Comparison of ENCODE assay signal across 17 cellular contexts in the genomic region with DNA sequence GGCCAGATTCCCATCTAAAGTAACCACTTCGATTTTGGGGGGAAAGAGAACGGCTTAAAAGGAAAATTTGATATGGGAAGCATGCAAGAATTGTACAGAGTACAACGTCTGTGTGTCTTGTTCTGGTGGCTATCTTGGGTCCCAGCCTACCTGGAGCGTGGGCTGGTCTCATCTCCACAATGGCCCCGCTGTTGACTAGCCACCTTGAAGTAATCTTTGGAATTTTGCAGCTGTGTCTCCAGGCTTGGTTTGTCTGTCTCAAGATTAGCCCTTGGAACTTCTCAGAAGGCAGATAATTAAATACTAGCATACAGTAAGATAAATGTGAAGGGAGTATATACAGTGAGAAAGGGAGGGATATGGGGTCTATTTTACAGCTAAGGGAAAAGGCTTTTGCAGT. TPM values are rescaled to one million over a fixed set of nuclear protein-coding genes. Genes with fewer than 3 reads are reported as not detected.
DNase-seq lines count a peak whose midpoint lies in the region; ATAC-seq and TF ChIP-seq lines count a peak whose summit lies in the region.
"Had no signal": no experiment of that assay in that cellular context is flagged by ENCODE, and none has a peak within 500 bp of the region (broad histone marks: within the 10 kb centered on the region; RNA-seq: fewer than 3 reads in every experiment).

No MANE protein-coding gene starts in this region.

- H3K4me3 ChIP-seq in GM23338 = peak overlapping the region; percentile 95

- peaks cover 21% of the 10 kb centered on the region for H3K4me1 ChIP-seq in GM23338 (ENCODE audit: insufficient read depth)

- TF ChIP-seq CTCF in GM23338 (conservative IDR thresholded peaks at IDR 0.05; ENCODE audit: low read depth in 2 of 2) = no peak
- no peak for TF ChIP-seq CTCF in nephron progenitor cell (IDR thresholded peaks at IDR 0.05)
- TF ChIP-seq CTCF in GM13977 (IDR thresholded peaks at IDR 0.05; ENCODE audit: extremely low read depth, insufficient read depth, missing control alignments) = no peak

- H3K79me2 ChIP-seq in GM23338 (replicated peaks; ENCODE audit: insufficient read depth) = peaks cover 11% of the 10 kb centered on the region; the same call in 1 of the 2 replicates

- H3K27me3 ChIP-seq in GM23338 (ENCODE audit: insufficient read depth) = no peaks in the 10 kb centered on the region
- H3K27me3 ChIP-seq: pancreas, SJCRH30, testis had no signal

- no peaks in the 10 kb centered on the region for H3K9me3 Mint-ChIP-seq in activated T-cell treated with anti-CD3 and anti-CD28 coated beads, Interleukin-2, amount 50 U/mL, for 24 hours
- no peaks in the 10 kb centered on the region for H3K9me3 Mint-ChIP-seq in activated T-cell treated with anti-CD3 and anti-CD28 coated beads, Interleukin-2, amount 50 U/mL, for 4 hours
- H3K9me3 Mint-ChIP-seq in GM23338 = no peaks in the 10 kb centered on the region
- H3K9me3 Mint-ChIP-seq in activated naive CD8-positive, alpha-beta T cell treated with anti-CD3 and anti-CD28 coated beads, Interleukin-2, amount 50 U/mL, for 24 hours = no peaks in the 10 kb centered on the region
- no peaks in the 10 kb centered on the region for H3K9me3 Mint-ChIP-seq in nephron progenitor cell

- in situ Hi-C loops in GM13977 (cut with MboI; ENCODE audit: low pct_unique_long_range_greater_than_20kb, low sequenced_read_pairs, unreplicated experiment) = no loop called here

- H3K36me3 ChIP-seq in GM23338 (ENCODE audit: insufficient read depth) = peaks cover 15% of the 10 kb centered on the region; the same call in 1 of the 2 replicates

- H2AFZ ChIP-seq in GM23338 = peak overlapping the region; percentile 97; the same call in 1 of the 2 replicates

- no peak for DNase-seq in activated T-cell treated with anti-CD3 and anti-CD28 coated beads, Interleukin-2, amount 50 U/mL, for 24 hours
- DNase-seq in activated T-cell treated with anti-CD3 and anti-CD28 coated beads, Interleukin-2, amount 50 U/mL, for 4 hours = no peak
- DNase-seq in GM23338 (ENCODE audit: low spot score) (no peak), nephron progenitor cell (no peak), GM13977 (ENCODE audit: low spot score) (no peak)
- DNase-seq in activated naive CD8-positive, alpha-beta T cell treated with anti-CD3 and anti-CD28 coated beads, Interleukin-2, amount 50 U/mL, for 24 hours = no peak
- DNase-seq: activated CD4-positive, alpha-beta T cell treated with anti-CD3 and anti-CD28 coated beads, Interleukin-2, amount 50 U/mL, for 1 hour; NCI-H2081; OCI-M1; SJCRH30; stimulated activated CD4-positive, alpha-beta T cell treated with anti-CD3 and anti-CD28 coated beads, Interleukin-4, amount 100 ng/mL, for 4 hours; stimulated activated CD8-positive, alpha-beta memory T cell treated with anti-CD3 and anti-CD28 coated beads, Interleukin-4, amount 100 ng/mL, for 48 hours; T1000; testis had no signal

- peaks cover 41% of the 10 kb centered on the region for H3K36me3 Mint-ChIP-seq in activated T-cell treated with anti-CD3 and anti-CD28 coated beads, Interleukin-2, amount 50 U/mL, for 24 hours (ENCODE audit: low read depth)
- peaks cover 5% of the 10 kb centered on the region for H3K36me3 Mint-ChIP-seq in activated T-cell treated with anti-CD3 and anti-CD28 coated beads, Interleukin-2, amount 50 U/mL, for 4 hours (ENCODE audit: insufficient read depth)
- H3K36me3 Mint-ChIP-seq in GM23338 (ENCODE audit: low read depth) = peaks cover 22% of the 10 kb centered on the region
- peaks cover 26% of the 10 kb centered on the region for H3K36me3 Mint-ChIP-seq in activated naive CD8-positive, alpha-beta T cell treated with anti-CD3 and anti-CD28 coated beads, Interleukin-2, amount 50 U/mL, for 24 hours (ENCODE audit: low read depth)
- peaks cover 12% of the 10 kb centered on the region for H3K36me3 Mint-ChIP-seq in nephron progenitor cell (ENCODE audit: low read depth)

- peak overlapping the region; percentile 81; the same call in 1 of the 2 replicates for H3K4me2 ChIP-seq in GM23338

- H3K4me3 Mint-ChIP-seq in activated T-cell treated with anti-CD3 and anti-CD28 coated beads, Interleukin-2, amount 50 U/mL, for 24 hours = peak overlapping the region; percentile 93
- no peak overlapping the region for H3K4me3 Mint-ChIP-seq in activated T-cell treated with anti-CD3 and anti-CD28 coated beads, Interleukin-2, amount 50 U/mL, for 4 hours
- peak overlapping the region; percentile 96 for H3K4me3 Mint-ChIP-seq in GM23338
- H3K4me3 Mint-ChIP-seq in activated naive CD8-positive, alpha-beta T cell treated with anti-CD3 and anti-CD28 coated beads, Interleukin-2, amount 50 U/mL, for 24 hours = peak overlapping the region; percentile 15
- H3K4me3 Mint-ChIP-seq in nephron progenitor cell = peak overlapping the region; percentile 94

- H3K27me3 Mint-ChIP-seq in activated T-cell treated with anti-CD3 and anti-CD28 coated beads, Interleukin-2, amount 50 U/mL, for 24 hours = no peaks in the 10 kb centered on the region
- H3K27me3 Mint-ChIP-seq in activated T-cell treated with anti-CD3 and anti-CD28 coated beads, Interleukin-2, amount 50 U/mL, for 4 hours (ENCODE audit: low read depth) = no peaks in the 10 kb centered on the region
- H3K27me3 Mint-ChIP-seq in GM23338 (ENCODE audit: insufficient read depth, low read depth, poor library complexity) = peaks cover 18% of the 10 kb centered on the region
- H3K27me3 Mint-ChIP-seq in activated naive CD8-positive, alpha-beta T cell treated with anti-CD3 and anti-CD28 coated beads, Interleukin-2, amount 50 U/mL, for 24 hours = no peaks in the 10 kb centered on the region
- peaks cover 10% of the 10 kb centered on the region for H3K27me3 Mint-ChIP-seq in nephron progenitor cell (ENCODE audit: low read depth, poor library complexity)

- no peak for ATAC-seq in activated T-cell treated with anti-CD3 and anti-CD28 coated beads, Interleukin-2, amount 50 U/mL, for 4 hours
- no peak for ATAC-seq in GM23338
- ATAC-seq in activated naive CD8-positive, alpha-beta T cell treated with anti-CD3 and anti-CD28 coated beads, Interleukin-2, amount 50 U/mL, for 24 hours = no peak
- ATAC-seq in HG02884 (IDR thresholded peaks at IDR 0.05; ENCODE audit: unreplicated experiment) = no peak
- ATAC-seq in HG03432 (IDR thresholded peaks at IDR 0.05; ENCODE audit: unreplicated experiment) = no peak
- ATAC-seq: pancreas had no signal

- H3K9me2 ChIP-seq in GM23338 (ENCODE audit: insufficient read depth) = no peaks in the 10 kb centered on the region

- H3K4me1 Mint-ChIP-seq in activated T-cell treated with anti-CD3 and anti-CD28 coated beads, Interleukin-2, amount 50 U/mL, for 24 hours (ENCODE audit: low read depth) = peaks cover 46% of the 10 kb centered on the region
- peaks cover 36% of the 10 kb centered on the region for H3K4me1 Mint-ChIP-seq in activated T-cell treated with anti-CD3 and anti-CD28 coated beads, Interleukin-2, amount 50 U/mL, for 4 hours (ENCODE audit: low read depth)
- H3K4me1 Mint-ChIP-seq in GM23338 = peaks cover 22% of the 10 kb centered on the region; the same call in 2 of the 3 replicates
- H3K4me1 Mint-ChIP-seq in activated naive CD8-positive, alpha-beta T cell treated with anti-CD3 and anti-CD28 coated beads, Interleukin-2, amount 50 U/mL, for 24 hours = peaks cover 41% of the 10 kb centered on the region
- peaks cover 38% of the 10 kb centered on the region for H3K4me1 Mint-ChIP-seq in nephron progenitor cell

- peak overlapping the region; percentile 7 for H3K27ac Mint-ChIP-seq in activated T-cell treated with anti-CD3 and anti-CD28 coated beads, Interleukin-2, amount 50 U/mL, for 24 hours
- no peak overlapping the region for H3K27ac Mint-ChIP-seq in GM23338
- H3K27ac Mint-ChIP-seq in activated naive CD8-positive, alpha-beta T cell treated with anti-CD3 and anti-CD28 coated beads, Interleukin-2, amount 50 U/mL, for 24 hours = no peak overlapping the region
- no peak overlapping the region for H3K27ac Mint-ChIP-seq in nephron progenitor cell

- no peak overlapping the region for H3K27ac ChIP-seq in GM23338 (ENCODE audit: low read depth)
- H3K27ac ChIP-seq: SJCRH30 had no signal

- peaks cover 4% of the 10 kb centered on the region; the same call in 1 of the 2 replicates for H3F3A ChIP-seq in GM23338 (replicated peaks; ENCODE audit: low read depth)

- H4K20me1 ChIP-seq in GM23338 (replicated peaks; ENCODE audit: insufficient read depth) = no peaks in the 10 kb centered on the region

RNA-seq across cellular contexts. Expression of gene CC2D1B, which starts 1.3 kb away (rescaled TPM):
- 10 to 100 TPM; 35.0 to 40.0 (median 38.9) TPM for total RNA-seq in activated T-cell treated with anti-CD3 and anti-CD28 coated beads, Interleukin-2, amount 50 U/mL, for 4 hours
- total RNA-seq in GM23338 (2014; rRNA removed; shearing (Covaris generic)) = 11.3 and 13.1 TPM in 2 replicates
- polyA plus RNA-seq in GM23338 (2016; fragmentation: Nextera tagmentation; extraction: Ambion mirVana) = 5.7 and 6.0 TPM in 2 replicates

RNA-seq across cellular contexts. Expression of gene ORC1, which starts 37.0 kb away (rescaled TPM):
- total RNA-seq in activated T-cell treated with anti-CD3 and anti-CD28 coated beads, Interleukin-2, amount 50 U/mL, for 4 hours = 10 to 100 TPM; 34.8 to 46.2 (median 37.3) TPM
- 54.4 and 55.0 TPM in 2 replicates for total RNA-seq in GM23338 (2014; rRNA removed; shearing (Covaris generic))
- polyA plus RNA-seq in GM23338 (2016; fragmentation: Nextera tagmentation; extraction: Ambion mirVana) = 13.0 and 15.1 TPM in 2 replicates

RNA-seq across cellular contexts. Expression of gene PRPF38A, which starts 37.1 kb away (rescaled TPM):
- 100 to 1,000 TPM in 2 of 3 donors, 10 to 100 TPM in 1; 94.0 to 113 (median 101) TPM for total RNA-seq in activated T-cell treated with anti-CD3 and anti-CD28 coated beads, Interleukin-2, amount 50 U/mL, for 4 hours
- 24.8 and 29.6 TPM in 2 replicates for total RNA-seq in GM23338 (2014; rRNA removed; shearing (Covaris generic))
- polyA plus RNA-seq in GM23338 (2016; fragmentation: Nextera tagmentation; extraction: Ambion mirVana) = 33.7 and 40.3 TPM in 2 replicates
